8 cellular contexts compared by ENCODE assay signal in genomic region chr3:12706504-12707253, GRCh38. TPM values are rescaled to one million over a fixed set of nuclear protein-coding genes. Genes with fewer than 3 reads are reported as not detected.
DNase-seq lines count a peak whose midpoint lies in the region; ATAC-seq, FAIRE-seq and TF ChIP-seq lines count a peak whose summit lies in the region.

No MANE protein-coding gene starts in this region.

- no peaks in the 10 kb centered on the region for H3K36me3 ChIP-seq in PC-9 (ENCODE audit: low read depth)
- no peaks in the 10 kb centered on the region for H3K36me3 ChIP-seq in psoas muscle (ENCODE audit: insufficient read depth in 1 of 2, low read depth in 1 of 2)

- H3K36me3 Mint-ChIP-seq in activated T-cell treated with anti-CD3 and anti-CD28 coated beads, Interleukin-2, amount 50 U/mL, for 24 hours (ENCODE audit: low read depth) = no peaks in the 10 kb centered on the region

- no peak overlapping the region for H3K27ac ChIP-seq in PC-9
- peak overlapping the region; percentile 21 for H3K27ac ChIP-seq in psoas muscle

- BruUV-seq in PC-9 (replicated peaks; lab: Mats Ljungman, UMichigan) = no TSS peak

- H3K27me3 Mint-ChIP-seq in activated T-cell treated with anti-CD3 and anti-CD28 coated beads, Interleukin-2, amount 50 U/mL, for 24 hours = peaks cover 5% of the 10 kb centered on the region

- no peaks in the 10 kb centered on the region for H3K9me2 ChIP-seq in PC-9 (ENCODE audit: insufficient read depth)

- TF ChIP-seq CTCF in GM20000 (IDR thresholded peaks at IDR 0.05; ENCODE audit: extremely low read depth, missing control alignments) (peak; percentile 75), PC-9 (conservative IDR thresholded peaks at IDR 0.05) (peak; percentile 85), fibroblast of villous mesenchyme (IDR thresholded peaks at IDR 0.05; ENCODE audit: insufficient read depth, low read depth, low read length) (peak; percentile 87), psoas muscle (IDR thresholded peaks at IDR 0.05) (peak; percentile 80)

- ATAC-seq in psoas muscle = peak; percentile 84 to 93 (median 87)

- no peaks in the 10 kb centered on the region for H3K9me3 Mint-ChIP-seq in activated T-cell treated with anti-CD3 and anti-CD28 coated beads, Interleukin-2, amount 50 U/mL, for 24 hours

- H2AFZ ChIP-seq in PC-9 = no peak overlapping the region

- POLR2A ChIA-PET in PC-9 (lab: Charles Lee; ENCODE audit: unreplicated experiment) = no interaction called here

- no peak overlapping the region for H3K27ac Mint-ChIP-seq in activated T-cell treated with anti-CD3 and anti-CD28 coated beads, Interleukin-2, amount 50 U/mL, for 24 hours

- H3K9me3 ChIP-seq in PC-9 (ENCODE audit: insufficient read depth, low read depth) (no peaks in the 10 kb centered on the region), psoas muscle (no peaks in the 10 kb centered on the region)

- H3K4me2 ChIP-seq in PC-9 = no peak overlapping the region

- H3K79me2 ChIP-seq in PC-9 (ENCODE audit: low read depth) = no peaks in the 10 kb centered on the region

- no peaks in the 10 kb centered on the region for H3K4me1 Mint-ChIP-seq in activated T-cell treated with anti-CD3 and anti-CD28 coated beads, Interleukin-2, amount 50 U/mL, for 24 hours (ENCODE audit: low read depth)

- H3K4me3 ChIP-seq in PC-9 (no peak overlapping the region), fibroblast of villous mesenchyme (ENCODE audit: low read depth, low read length) (no peak overlapping the region), psoas muscle (no peak overlapping the region)

- no peaks in the 10 kb centered on the region for H3K27me3 ChIP-seq in PC-9 (ENCODE audit: insufficient read depth, low read depth)
- H3K27me3 ChIP-seq in psoas muscle (ENCODE audit: insufficient read depth in 3 of 3, low read length in 2 of 3) = no peaks in the 10 kb centered on the region

- peak; percentile 81 for DNase-seq in D341Med (ENCODE audit: low spot score)
- DNase-seq in GM20000 (ENCODE audit: low spot score) = peak; percentile 76
- peak; percentile 62 for DNase-seq in HTR-8/SVneo (ENCODE audit: insufficient read length, low spot score)
- DNase-seq in PC-9 = peak; percentile 63 to 71
- DNase-seq in activated T-cell treated with anti-CD3 and anti-CD28 coated beads, Interleukin-2, amount 50 U/mL, for 24 hours = peak; percentile 54
- peak; percentile 68 for DNase-seq in fibroblast of villous mesenchyme (ENCODE audit: low read depth)
- peak; percentile 31 to 58 for DNase-seq in psoas muscle
- DNase-seq in amniotic stem cell (lab: John Stamatoyannopoulos, UW) = no peak

- WGBS in psoas muscle, 3 donors = 81 to 88% (median 83%) methylated on average over 2 of the region's 2 CpGs

- intact Hi-C loops in PC-9 (cut with micrococcal nuclease; ENCODE audit: unreplicated experiment) (loop anchor here (1.0 to 10.0 kb wide), 5 partner anchors 44 to 572 kb away; partner anchors contain the start of genes RAF1 and RPL32), psoas muscle (cut with DNase I) (loop anchor here in 1 of 2 donors (2.0 to 5.0 kb wide), 2 partner anchors 92 to 186 kb away; no protein-coding TSS in a partner anchor)

- no peaks in the 10 kb centered on the region for H4K20me1 ChIP-seq in PC-9 (ENCODE audit: insufficient read depth)

- FAIRE-seq in HTR-8/SVneo (lab: Jason Lieb, UNC) = no peak

- no peak overlapping the region for H3K4me3 Mint-ChIP-seq in activated T-cell treated with anti-CD3 and anti-CD28 coated beads, Interleukin-2, amount 50 U/mL, for 24 hours

- CTCF ChIA-PET in PC-9 (lab: Charles Lee) = interaction anchor here (0.5 to 0.7 kb wide), 4 partner anchors 42 to 185 kb away, joined by 3 to 5 read pairs (median 4); no protein-coding TSS in a partner anchor

- H3F3A ChIP-seq in PC-9 (ENCODE audit: insufficient read depth, low read depth) = peaks cover 9% of the 10 kb centered on the region; the same call in 1 of the 2 replicates

- H3K4me1 ChIP-seq in PC-9 (replicated peaks; ENCODE audit: insufficient read depth) (peaks cover 17% of the 10 kb centered on the region), psoas muscle (peaks cover 11% of the 10 kb centered on the region)

RNA-seq across cellular contexts. Expression of gene RAF1, which starts 42.8 kb away (rescaled TPM):
- 65.3 and 72.4 TPM in 2 replicates for total RNA-seq in PC-9 (2021)
- 86.7 and 111 TPM in 2 replicates for total RNA-seq in fibroblast of villous mesenchyme
- total RNA-seq in psoas muscle = 100 to 1,000 TPM; 109 to 221 (median 160) TPM
- 100 to 1,000 TPM in 2 of 3 donors, 10 to 100 TPM in 1; 87.2 to 391 (median 132) TPM for polyA plus RNA-seq in psoas muscle

RNA-seq across cellular contexts. Expression of gene TMEM40, which starts 52.4 kb away (rescaled TPM):
- 30.5 and 33.9 TPM in 2 replicates for total RNA-seq in PC-9 (2021)
- under 0.01 TPM in 1 of 2 replicates, not detected in the other for total RNA-seq in fibroblast of villous mesenchyme
- total RNA-seq in psoas muscle = 1 to 10 TPM in 3 of 4 donors, under 1 TPM in 1; 0.59 to 4.4 (median 2.3) TPM
- polyA plus RNA-seq in psoas muscle = under 1 TPM; 0.30 to 0.52 (median 0.40) TPM
